ENCODE assay signal across 16 cellular contexts in genomic region chr5:65199988-65200668, GRCh38.
DNase-seq lines count a peak whose midpoint lies in the region; ATAC-seq and TF ChIP-seq lines count a peak whose summit lies in the region.
"Had no signal": no experiment of that assay in that cellular context is flagged by ENCODE, and none has a peak within 500 bp of the region (broad histone marks: within the 10 kb centered on the region; RNA-seq: fewer than 3 reads in every experiment).

No MANE protein-coding gene starts in this region.

- no peak for ATAC-seq in foreskin keratinocyte
- ATAC-seq in GM19455 (IDR thresholded peaks at IDR 0.05; ENCODE audit: unreplicated experiment), result no peak
- no peak for ATAC-seq in natural killer cell
- ATAC-seq: Panc1 had no signal

- in situ Hi-C loops in astrocyte of the spinal cord (cut with HindIII; ENCODE audit: low sequenced_read_pairs), result no loop called here

- H3K9me3 Mint-ChIP-seq in HFFc6 (no peaks in the 10 kb centered on the region), natural killer cell (no peaks in the 10 kb centered on the region)
- H3K9me3 Mint-ChIP-seq: activated CD4-positive, alpha-beta T cell treated with anti-CD3 and anti-CD28 coated beads, Interleukin-2, amount 10 ng/mL, durations not matched to agents 7 days and 5 days; T-helper 2 cell treated with Interferon-gamma antibody and Interleukin-4, amounts not matched to agents 5 μg/mL and 100 μg/mL, for 36 hours had no signal

- H3K27ac ChIP-seq in foreskin keratinocyte, result peak overlapping the region; percentile 78
- H3K27ac ChIP-seq: ascending aorta had no signal

- peaks cover 56% of the 10 kb centered on the region for H3K4me1 ChIP-seq in foreskin keratinocyte
- H3K4me1 ChIP-seq: ascending aorta had no signal

- no peak overlapping the region for H3K4me3 ChIP-seq in astrocyte of the spinal cord (ENCODE audit: low read depth, low read length)
- H3K4me3 ChIP-seq: ascending aorta had no signal

- DNase-seq in A172 (ENCODE audit: low spot score), result peak; percentile 53
- peak; percentile 57 for DNase-seq in HFFc6
- DNase-seq in astrocyte of the spinal cord (ENCODE audit: low read depth, low spot score), result peak; percentile 86
- peak in 1 of 2 donors; percentile 56 for DNase-seq in foreskin keratinocyte
- no peak for DNase-seq in NCI-H2227 treated with DMSO at 0.1 percent for 48 hours (lab: John Stamatoyannopoulos, UW)
- DNase-seq in natural killer cell, result no peak
- no peak for DNase-seq in effector CD4-positive, alpha-beta T cell
- DNase-seq: activated CD4-positive, alpha-beta T cell treated with anti-CD3 and anti-CD28 coated beads, Interleukin-2, amount 10 ng/mL, durations not matched to agents 7 days and 5 days; DMS 273 treated with DMSO at 0.1 percent for 48 hours; MV-4-11; stimulated activated CD8-positive, alpha-beta memory T cell treated with anti-CD3 and anti-CD28 coated beads, Interleukin-4, amount 100 ng/mL, for 48 hours; trophoblast cell had no signal

- H3K36me3 Mint-ChIP-seq in HFFc6 (ENCODE audit: low read depth) (peaks cover 30% of the 10 kb centered on the region), natural killer cell (no peaks in the 10 kb centered on the region)

- intact Hi-C loops in natural killer cell (cut with micrococcal nuclease), result no loop called here

- H3K27ac Mint-ChIP-seq in HFFc6 (peak overlapping the region; percentile 94), natural killer cell (no peak overlapping the region)
- H3K27ac Mint-ChIP-seq: activated CD4-positive, alpha-beta T cell treated with anti-CD3 and anti-CD28 coated beads, Interleukin-2, amount 10 ng/mL, durations not matched to agents 7 days and 5 days; T-helper 2 cell treated with Interferon-gamma antibody and Interleukin-4, amounts not matched to agents 5 μg/mL and 100 μg/mL, for 36 hours had no signal

- peaks cover 92% of the 10 kb centered on the region for H3K4me1 Mint-ChIP-seq in HFFc6 (ENCODE audit: low read depth)
- no peaks in the 10 kb centered on the region for H3K4me1 Mint-ChIP-seq in natural killer cell
- H3K4me1 Mint-ChIP-seq: activated CD4-positive, alpha-beta T cell treated with anti-CD3 and anti-CD28 coated beads, Interleukin-2, amount 10 ng/mL, durations not matched to agents 7 days and 5 days had no signal

- no peak for TF ChIP-seq CTCF in HFFc6 (IDR thresholded peaks at IDR 0.05)
- TF ChIP-seq CTCF in astrocyte of the spinal cord (IDR thresholded peaks at IDR 0.05; ENCODE audit: low read depth, low read length), result no peak
- no peak for TF ChIP-seq CTCF in foreskin keratinocyte (conservative IDR thresholded peaks at IDR 0.05)
- no peak for TF ChIP-seq CTCF in natural killer cell (IDR thresholded peaks at IDR 0.05)

- no peaks in the 10 kb centered on the region for H3K27me3 ChIP-seq in foreskin keratinocyte
- H3K27me3 ChIP-seq: ascending aorta had no signal

- H3K4me3 Mint-ChIP-seq in HFFc6 (peak overlapping the region; percentile 28), natural killer cell (no peak overlapping the region)
- H3K4me3 Mint-ChIP-seq: activated CD4-positive, alpha-beta T cell treated with anti-CD3 and anti-CD28 coated beads, Interleukin-2, amount 10 ng/mL, durations not matched to agents 7 days and 5 days; T-helper 2 cell treated with Interferon-gamma antibody and Interleukin-4, amounts not matched to agents 5 μg/mL and 100 μg/mL, for 36 hours had no signal

- H3K27me3 Mint-ChIP-seq in HFFc6 (ENCODE audit: insufficient read depth) (no peaks in the 10 kb centered on the region), natural killer cell (ENCODE audit: low read depth in 2 of 2) (peaks cover 0 to 3% of the 10 kb centered on the region in 2 donors)

Comparison
In these comparisons a context has a peak if more than half of its experiments do, and no peak if none do; other contexts are left out.
1. DNase-seq: peak in A172 (single experiment), HFFc6 (single experiment) and astrocyte of the spinal cord (single experiment); none in NCI-H2227 treated with DMSO at 0.1 percent for 48 hours (single experiment), natural killer cell (single experiment) and effector CD4-positive, alpha-beta T cell (single experiment).